In genomic region chr7:151665363-151665762, GRCh38 we compare ENCODE assay signal across 10 cellular contexts.
DNase-seq lines count a peak whose midpoint lies in the region; ATAC-seq and TF ChIP-seq lines count a peak whose summit lies in the region.
"Had no signal": no experiment of that assay in that cellular context is flagged by ENCODE, and none has a peak within 500 bp of the region (broad histone marks: within the 10 kb centered on the region; RNA-seq: fewer than 3 reads in every experiment).

No MANE protein-coding gene starts in this region.

- H3K27ac ChIP-seq in stomach smooth muscle (ENCODE audit: low read length) = peak overlapping the region; percentile 62

- in situ Hi-C loops in ACHN (cut with HindIII; ENCODE audit: low pct_ligation_motif_present, low pct_unique_long_range_greater_than_20kb, low sequenced_read_pairs) = no loop called here

- peak overlapping the region; percentile 29 to 39 for H3K9ac ChIP-seq in stomach smooth muscle (ENCODE audit: low read length in 2 of 2)

- H3K36me3 ChIP-seq in MG63 = no peaks in the 10 kb centered on the region
- peaks cover 0 to 4% of the 10 kb centered on the region in 2 donors for H3K36me3 ChIP-seq in stomach smooth muscle (ENCODE audit: control insufficient read depth in 2 of 2, insufficient read depth in 2 of 2, low read length in 2 of 2)

- peaks cover 12% of the 10 kb centered on the region for H3K4me1 ChIP-seq in stomach smooth muscle (ENCODE audit: control insufficient read depth, insufficient read depth, low read length)

- no peaks in the 10 kb centered on the region for H3K27me3 ChIP-seq in MG63
- no peaks in the 10 kb centered on the region for H3K27me3 ChIP-seq in stomach smooth muscle (ENCODE audit: control insufficient read depth in 1 of 2, insufficient read depth in 2 of 2, low read length in 2 of 2)

- DNase-seq in MG63 (peak; percentile 56), choroid plexus epithelial cell (ENCODE audit: low read depth) (peak; percentile 98), kidney glomerular epithelial cell (lab: John Stamatoyannopoulos, UW) (peak; percentile 16), dermis blood vessel endothelial cell (no peak), ACHN (no peak)
- DNase-seq: activated B cell treated with CpG ODN at 0.5 μM for 24 hours, NCI-H187 treated with DMSO at 0.1 percent for 48 hours had no signal

- H3K9me3 ChIP-seq in MG63 = peaks cover 4% of the 10 kb centered on the region; the same call in 1 of the 2 replicates
- H3K9me3 ChIP-seq in stomach smooth muscle (ENCODE audit: control insufficient read depth in 2 of 2, low read length in 2 of 2) = peaks cover 0 to 4% of the 10 kb centered on the region in 2 donors

- ATAC-seq in GM21381 (IDR thresholded peaks at IDR 0.05; ENCODE audit: unreplicated experiment) (no peak), HG02759 (IDR thresholded peaks at IDR 0.05; ENCODE audit: unreplicated experiment) (no peak)

- no peak for TF ChIP-seq CTCF in choroid plexus epithelial cell (conservative IDR thresholded peaks at IDR 0.05; ENCODE audit: low read depth, low read length)

- H3K4me3 ChIP-seq in MG63 = no peak overlapping the region
- H3K4me3 ChIP-seq in choroid plexus epithelial cell (ENCODE audit: low read depth, low read length) = no peak overlapping the region
- H3K4me3 ChIP-seq in stomach smooth muscle (ENCODE audit: low read length in 2 of 2) = peak overlapping the region in 1 of 2 donors; percentile 15

Comparison
In these comparisons a context has a peak if more than half of its experiments do, and no peak if none do; other contexts are left out.
1. DNase-seq: peak in MG63 (single experiment), choroid plexus epithelial cell (single experiment) and kidney glomerular epithelial cell (single experiment); none in dermis blood vessel endothelial cell (single experiment) and ACHN (single experiment).